Comparison of ENCODE assay signal across 5 cellular contexts in genomic region chr13:108311596-108311995, GRCh38. TPM values are rescaled to one million over a fixed set of nuclear protein-coding genes. Genes with fewer than 3 reads are reported as not detected.
DNase-seq lines count a peak whose midpoint lies in the region; ATAC-seq, FAIRE-seq and TF ChIP-seq lines count a peak whose summit lies in the region.
"Not testable (repeated sequence)": the region's sequence is repeated elsewhere in the genome, so short reads cannot be mapped to it uniquely, and the experiment has no call there.
"Had no signal": no experiment of that assay in that cellular context is flagged by ENCODE, and none has a peak within 500 bp of the region (broad histone marks: within the 10 kb centered on the region; RNA-seq: fewer than 3 reads in every experiment).

No MANE protein-coding gene starts in this region.

- H3K36me3 ChIP-seq in K562 (ENCODE audit: control insufficient read depth, insufficient read depth, low read length) = not testable (repeated sequence)

- in situ Hi-C loops in K562 (cut with MboI) = not testable (repeated sequence)

- H3K79me2 ChIP-seq in K562 (ENCODE audit: control insufficient read depth, insufficient read depth, low read length) = not testable (repeated sequence)

- FAIRE-seq in H54 (lab: Jason Lieb, UNC) = peak; percentile 15
- FAIRE-seq in K562 (lab: Jason Lieb, UNC) = not testable (repeated sequence)

- H2AFZ ChIP-seq in K562 (ENCODE audit: low read depth, low read length) = not testable (repeated sequence)

- H3K36me3 Mint-ChIP-seq in activated naive CD4-positive, alpha-beta T cell treated with anti-CD3 and anti-CD28 coated beads, Interleukin-2, amount 10 ng/mL, durations not matched to agents 7 days and 5 days = peaks cover 18% of the 10 kb centered on the region
- H3K36me3 Mint-ChIP-seq in activated naive CD8-positive, alpha-beta T cell = not testable (repeated sequence)

- not testable (repeated sequence) for TF ChIP-seq EP300 in K562 (IDR thresholded peaks at IDR 0.05; ENCODE audit: low read length)

- ATAC-seq in K562 = not testable (repeated sequence)

- H4K20me1 ChIP-seq in K562 (replicated peaks; ENCODE audit: control insufficient read depth, insufficient read depth, low read length) = not testable (repeated sequence)

- H3K4me3 ChIP-seq in K562 = not testable (repeated sequence)

- H3K9me3 Mint-ChIP-seq in activated naive CD4-positive, alpha-beta T cell treated with anti-CD3 and anti-CD28 coated beads, Interleukin-2, amount 10 ng/mL, durations not matched to agents 7 days and 5 days = peaks cover 15% of the 10 kb centered on the region
- not testable (repeated sequence) for H3K9me3 Mint-ChIP-seq in activated naive CD8-positive, alpha-beta T cell (ENCODE audit: low read depth)

- POLR2A ChIA-PET in K562 (lab: Yijun Ruan, JAX) = not testable (repeated sequence)

- not testable (repeated sequence) for H3K27me3 ChIP-seq in K562 (ENCODE audit: control insufficient read depth in 2 of 2, insufficient read depth in 2 of 2, low read length in 2 of 2)

- not testable (repeated sequence) for TF ChIP-seq RAD21 in K562 (CRISPR knock-in tag; conservative IDR thresholded peaks at IDR 0.05 in 1 of 2, IDR thresholded peaks at IDR 0.05 in 1 of 2)

- 24% methylated on average over 3 of the region's 4 CpGs for WGBS in K562 (ENCODE audit: insufficient coverage, low coverage, missing lambda C conversion rate)

- TF ChIP-seq CTCF in K562 (IDR thresholded peaks at IDR 0.05 in 2 of 3, conservative IDR thresholded peaks at IDR 0.05 in 1 of 3; ENCODE audit: insufficient read depth in 2 of 3, low read depth in 1 of 3, low read length in 3 of 3) = not testable (repeated sequence)

- H3K4me1 Mint-ChIP-seq in activated naive CD4-positive, alpha-beta T cell treated with anti-CD3 and anti-CD28 coated beads, Interleukin-2, amount 10 ng/mL, durations not matched to agents 7 days and 5 days = peaks cover 26% of the 10 kb centered on the region
- not testable (repeated sequence) for H3K4me1 Mint-ChIP-seq in activated naive CD8-positive, alpha-beta T cell (ENCODE audit: low read depth)

- not testable (repeated sequence) for H3K9me1 ChIP-seq in K562 (ENCODE audit: control insufficient read depth, insufficient read depth, low read length)

- not testable (repeated sequence) for H3K27ac ChIP-seq in K562 (ENCODE audit: extremely low read depth, low read depth, low read length)

- intact Hi-C loops in K562 (cut with micrococcal nuclease) = not testable (repeated sequence)

- CTCF ChIA-PET in activated naive CD4-positive, alpha-beta T cell treated with anti-CD3 and anti-CD28 coated beads, Interleukin-2, amount 10 ng/mL, durations not matched to agents 7 days and 5 days (lab: Charles Lee); K562 (lab: Yijun Ruan, JAX; ENCODE audit: low intra/inter-chr PET ratio): not testable (repeated sequence)

- H3K4me2 ChIP-seq in K562 (ENCODE audit: insufficient read depth, low read length) = not testable (repeated sequence)

- peak overlapping the region; percentile 73 for H3K27ac Mint-ChIP-seq in activated naive CD4-positive, alpha-beta T cell treated with anti-CD3 and anti-CD28 coated beads, Interleukin-2, amount 10 ng/mL, durations not matched to agents 7 days and 5 days
- H3K27ac Mint-ChIP-seq in activated naive CD8-positive, alpha-beta T cell = peak overlapping the region; percentile 1

- H3K4me3 Mint-ChIP-seq in activated naive CD4-positive, alpha-beta T cell treated with anti-CD3 and anti-CD28 coated beads, Interleukin-2, amount 10 ng/mL, durations not matched to agents 7 days and 5 days; activated naive CD8-positive, alpha-beta T cell: not testable (repeated sequence)

- H3K27me3 Mint-ChIP-seq in activated naive CD4-positive, alpha-beta T cell treated with anti-CD3 and anti-CD28 coated beads, Interleukin-2, amount 10 ng/mL, durations not matched to agents 7 days and 5 days; activated naive CD8-positive, alpha-beta T cell: not testable (repeated sequence)

- not testable (repeated sequence) for H3K4me1 ChIP-seq in K562 (replicated peaks in 1 of 2; ENCODE audit: control insufficient read depth in 2 of 2, insufficient read depth in 2 of 2, low read length in 2 of 2)

- DNase-seq in H54 (ENCODE audit: insufficient read length, low spot score); activated naive CD4-positive, alpha-beta T cell treated with anti-CD3 and anti-CD28 coated beads, Interleukin-2, amount 10 ng/mL, durations not matched to agents 7 days and 5 days; K562 (ENCODE audit: extremely low read depth in 1 of 4, low spot score in 3 of 4): not testable (repeated sequence)

- H3K9me3 ChIP-seq in K562 (replicated peaks; ENCODE audit: control insufficient read depth, insufficient read depth, low read depth, low read length) = not testable (repeated sequence)

- TF ChIP-seq POLR2A in H54 (IDR thresholded peaks at IDR 0.05; ENCODE audit: low read depth, low read length); K562 (conservative IDR thresholded peaks at IDR 0.05): not testable (repeated sequence)

- not testable (repeated sequence) for BruUV-seq in K562 (replicated peaks; lab: Mats Ljungman, UMichigan)

- not testable (repeated sequence) for H3K9ac ChIP-seq in K562 (ENCODE audit: insufficient read depth in 1 of 2, low read depth in 2 of 2, low read length in 2 of 2)

TF ChIP-seq in K562, 482 proteins besides CTCF, POLR2A, EP300 and RAD21:
- TF ChIP-seq ZNF431 (CRISPR knock-in tag; IDR thresholded peaks at IDR 0.05) = peak; percentile 94

RNA-seq across cellular contexts. Expression of gene TNFSF13B, which starts 42.1 kb away (rescaled TPM):
- 0.60 and 1.9 TPM in 2 replicates for total RNA-seq in K562 (2011; cell fraction: chromatin; rRNA removed; ENCODE audit: low replicate concordance)
- total RNA-seq in K562 (2011; cell fraction: nucleolus; rRNA removed) = 1.2 TPM in 2 replicates
- total RNA-seq in K562 (2011; cell fraction: nucleoplasm; rRNA removed) = 0.73 and 1.5 TPM in 2 replicates
- 1.1 and 2.0 TPM in 2 replicates for total RNA-seq in K562 (2014; rRNA removed)
- 1.2 and 1.4 TPM in 2 replicates for total RNA-seq in K562 (2014; rRNA removed; fragmentation: Illumina TruSeq; extraction: Trizol)
- total RNA-seq in K562 (2015; rRNA removed; fragmentation: Illumina TruSeq; extraction: Trizol) = 1.5 and 2.0 TPM in 2 replicates
- total RNA-seq in K562 (2021) = 0.94 and 2.1 TPM in 2 replicates
- polyA plus RNA-seq in K562 (2011; rRNA removed) = 1.5 and 3.3 TPM in 2 replicates
- 0.72 and 1.5 TPM in 2 replicates for polyA plus RNA-seq in K562 (2011; cell fraction: cytosol; rRNA removed)
- polyA plus RNA-seq in K562 (2011; cell fraction: nucleus; rRNA removed) = 0.75 and 1.8 TPM in 2 replicates
- polyA plus RNA-seq in K562 (2012) = 1.2 TPM in 2 replicates
- 1.5 TPM in 2 replicates for polyA plus RNA-seq in K562 (2014; fragmentation: Illumina TruSeq; extraction: Trizol)
- polyA plus RNA-seq in K562 (2014; fragmentation: Nextera tagmentation; extraction: Ambion mirVana) = 1 to 10 TPM; 1.3 to 1.9 TPM
- 1.0 and 1.1 TPM in 2 replicates for polyA plus RNA-seq in K562 (2014; rRNA removed)
- 0.60 and 1.6 TPM in 2 replicates for polyA minus RNA-seq in K562 (2011; rRNA and poly(A)+ RNA removed)
- polyA minus RNA-seq in K562 (2011; cell fraction: cytosol; rRNA and poly(A)+ RNA removed) = not detected in 2 replicates
- polyA minus RNA-seq in K562 (2011; cell fraction: nucleus; rRNA and poly(A)+ RNA removed) = 1.1 and 2.2 TPM in 2 replicates
- total RNA-seq: A172 had no signal
